Comparison of ENCODE assay signal across 8 cellular contexts in genomic region chr3:116734243-116734642, GRCh38. TPM values are rescaled to one million over a fixed set of nuclear protein-coding genes. Genes with fewer than 3 reads are reported as not detected.
"Had no signal": no experiment of that assay in that cellular context is flagged by ENCODE, and none has a peak within 500 bp of the region (broad histone marks: within the 10 kb centered on the region; RNA-seq: fewer than 3 reads in every experiment).

No MANE protein-coding gene starts in this region.

- H3K27ac Mint-ChIP-seq: GM23338, H9 had no signal

- H3K4me3 ChIP-seq: GM23338 had no signal

- FAIRE-seq: H1, H54, HTR-8/SVneo had no signal

- H3K4me2 ChIP-seq: GM23338 had no signal

- DNase-seq: H9, HCEC 1CT, IMR-90 had no signal

- H3K4me3 Mint-ChIP-seq: GM23338, H9 had no signal

- H3K4me1 Mint-ChIP-seq: GM23338, H9 had no signal

RNA-seq across cellular contexts. Expression of gene TUSC7, which starts 24.7 kb away (rescaled TPM):
- total RNA-seq: GM23338, H1, H9, HT-29, IMR-90 had no signal
- polyA plus RNA-seq: GM23338, H1, IMR-90 had no signal
